8 cellular contexts compared by ENCODE assay signal in genomic region chr17:32135497-32136117, GRCh38. TPM values are rescaled to one million over a fixed set of nuclear protein-coding genes. Genes with fewer than 3 reads are reported as not detected.
A peak's percentile ranks its signal among the peaks of the same experiment; 100 is the strongest.
DNase-seq lines count a peak whose midpoint lies in the region; ATAC-seq, FAIRE-seq and TF ChIP-seq lines count a peak whose summit lies in the region.
"Not testable (repeated sequence)": the region's sequence is repeated elsewhere in the genome, so short reads cannot be mapped to it uniquely, and the experiment has no call there.

No MANE protein-coding gene starts in this region.

- not testable (repeated sequence) for FAIRE-seq in K562 (lab: Jason Lieb, UNC)

- not testable (repeated sequence) for H2AFZ ChIP-seq in K562 (ENCODE audit: low read depth, low read length)

- not testable (repeated sequence) for TF ChIP-seq EP300 in K562 (IDR thresholded peaks at IDR 0.05; ENCODE audit: low read length)

- H3K36me3 Mint-ChIP-seq in activated CD8-positive, alpha-beta memory T cell treated with anti-CD3 and anti-CD28 coated beads, Interleukin-2, amount 10 ng/mL, durations not matched to agents 7 days and 5 days; nephron (ENCODE audit: low read depth): not testable (repeated sequence)

- TF ChIP-seq POLR2A in K562 (conservative IDR thresholded peaks at IDR 0.05): not testable (repeated sequence)

- H3K4me1 Mint-ChIP-seq in activated CD8-positive, alpha-beta memory T cell treated with anti-CD3 and anti-CD28 coated beads, Interleukin-2, amount 10 ng/mL, durations not matched to agents 7 days and 5 days: peaks cover 18% of the 10 kb centered on the region
- H3K4me1 Mint-ChIP-seq in nephron: not testable (repeated sequence)

- not testable (repeated sequence) for H3K9me3 ChIP-seq in K562 (replicated peaks; ENCODE audit: control insufficient read depth, insufficient read depth, low read depth, low read length)

- DNase-seq in HT-29 (ENCODE audit: low spot score) (peak; percentile 36), RPMI7951 (ENCODE audit: low read depth) (peak; percentile 29)
- DNase-seq in activated CD8-positive, alpha-beta memory T cell treated with anti-CD3 and anti-CD28 coated beads, Interleukin-2, amount 10 ng/mL, durations not matched to agents 7 days and 5 days: peak; percentile 64
- not testable (repeated sequence) for DNase-seq in K562 (ENCODE audit: extremely low read depth in 1 of 4, low spot score in 3 of 4); foreskin keratinocyte
- peak; percentile 40 for DNase-seq in stimulated activated naive CD8-positive, alpha-beta T cell treated with anti-CD3 and anti-CD28 coated beads, Interleukin-15, Interleukin-2, amounts not matched to agents 100 U/mL and 50 U/mL, for 24 hours

- not testable (repeated sequence) for H3K36me3 ChIP-seq in K562 (ENCODE audit: control insufficient read depth, insufficient read depth, low read length)

- not testable (repeated sequence) for H3K4me1 ChIP-seq in K562 (replicated peaks in 1 of 2; ENCODE audit: control insufficient read depth in 2 of 2, insufficient read depth in 2 of 2, low read length in 2 of 2); foreskin keratinocyte

- TF ChIP-seq RAD21 in K562 (CRISPR knock-in tag; conservative IDR thresholded peaks at IDR 0.05 in 1 of 2, IDR thresholded peaks at IDR 0.05 in 1 of 2): peak; percentile 51 to 80

- not testable (repeated sequence) for H3K9ac ChIP-seq in K562 (ENCODE audit: insufficient read depth in 1 of 2, low read depth in 2 of 2, low read length in 2 of 2)

- intact Hi-C loops in K562 (cut with micrococcal nuclease): not testable (repeated sequence)

- 38% methylated on average over 13 of the region's 14 CpGs for WGBS in K562 (ENCODE audit: insufficient coverage, low coverage, missing lambda C conversion rate)

- not testable (repeated sequence) for H3K4me2 ChIP-seq in K562 (ENCODE audit: insufficient read depth, low read length)

- H3K27me3 ChIP-seq in K562 (ENCODE audit: control insufficient read depth in 2 of 2, insufficient read depth in 2 of 2, low read length in 2 of 2); foreskin keratinocyte: not testable (repeated sequence)

- H3K27ac ChIP-seq in C4-2B; K562 (ENCODE audit: extremely low read depth, low read depth, low read length); foreskin keratinocyte: not testable (repeated sequence)

- in situ Hi-C loops in K562 (cut with MboI): not testable (repeated sequence)

- not testable (repeated sequence) for H4K20me1 ChIP-seq in K562 (replicated peaks; ENCODE audit: control insufficient read depth, insufficient read depth, low read length)

- not testable (repeated sequence) for H3K79me2 ChIP-seq in K562 (ENCODE audit: control insufficient read depth, insufficient read depth, low read length)

- TF ChIP-seq CTCF in C4-2B (conservative IDR thresholded peaks at IDR 0.05): peak; percentile 80
- TF ChIP-seq CTCF in K562 (IDR thresholded peaks at IDR 0.05 in 2 of 3, conservative IDR thresholded peaks at IDR 0.05 in 1 of 3; ENCODE audit: insufficient read depth in 2 of 3, low read depth in 1 of 3, low read length in 3 of 3): peak in 1 of 3 experiments; percentile 19; a peak in 1 of 6 replicates
- peak; percentile 74 for TF ChIP-seq CTCF in foreskin keratinocyte (conservative IDR thresholded peaks at IDR 0.05)
- TF ChIP-seq CTCF in nephron (IDR thresholded peaks at IDR 0.05; ENCODE audit: unreplicated experiment in 3 of 3): peak; percentile 7 to 29 (median 28)

- H3K4me3 ChIP-seq in K562: not testable (repeated sequence)

- not testable (repeated sequence) for H3K27ac Mint-ChIP-seq in activated CD8-positive, alpha-beta memory T cell treated with anti-CD3 and anti-CD28 coated beads, Interleukin-2, amount 10 ng/mL, durations not matched to agents 7 days and 5 days; nephron

- H3K9me1 ChIP-seq in K562 (ENCODE audit: control insufficient read depth, insufficient read depth, low read length): not testable (repeated sequence)

- H3K27me3 Mint-ChIP-seq in activated CD8-positive, alpha-beta memory T cell treated with anti-CD3 and anti-CD28 coated beads, Interleukin-2, amount 10 ng/mL, durations not matched to agents 7 days and 5 days; nephron (ENCODE audit: low read depth): not testable (repeated sequence)

- not testable (repeated sequence) for ATAC-seq in activated CD8-positive, alpha-beta memory T cell treated with anti-CD3 and anti-CD28 coated beads, Interleukin-2, amount 10 ng/mL, durations not matched to agents 7 days and 5 days; K562; foreskin keratinocyte; stimulated activated naive CD8-positive, alpha-beta T cell treated with anti-CD3 and anti-CD28 coated beads, Interleukin-15, Interleukin-2, amounts not matched to agents 100 U/mL and 50 U/mL, for 24 hours

- not testable (repeated sequence) for BruUV-seq in K562 (replicated peaks; lab: Mats Ljungman, UMichigan)

- POLR2A ChIA-PET in K562 (lab: Yijun Ruan, JAX): not testable (repeated sequence)

- H3K4me3 Mint-ChIP-seq in activated CD8-positive, alpha-beta memory T cell treated with anti-CD3 and anti-CD28 coated beads, Interleukin-2, amount 10 ng/mL, durations not matched to agents 7 days and 5 days; nephron: not testable (repeated sequence)

- H3K9me3 Mint-ChIP-seq in activated CD8-positive, alpha-beta memory T cell treated with anti-CD3 and anti-CD28 coated beads, Interleukin-2, amount 10 ng/mL, durations not matched to agents 7 days and 5 days (ENCODE audit: low read depth); nephron: not testable (repeated sequence)

- CTCF ChIA-PET in activated CD8-positive, alpha-beta memory T cell treated with anti-CD3 and anti-CD28 coated beads, Interleukin-2, amount 10 ng/mL, durations not matched to agents 7 days and 5 days (lab: Charles Lee): interaction anchor here (1.1 to 8.7 kb wide), 4 partner anchors 11 to 128 kb away, joined by 3 to 106 read pairs (median 4); partner anchors contain the start of gene LRRC37B
- CTCF ChIA-PET in K562 (lab: Yijun Ruan, JAX; ENCODE audit: low intra/inter-chr PET ratio): not testable (repeated sequence)

TF ChIP-seq in K562, 482 proteins besides CTCF, POLR2A, EP300 and RAD21 (continues in another document):
- TF ChIP-seq TRIM24 (IDR thresholded peaks at IDR 0.05) (peak in 1 of 2 experiments; percentile 62; a peak in 2 of 4 replicates), SMAD4 (CRISPR knock-in tag; conservative IDR thresholded peaks at IDR 0.05) (0 out of 2 replicates have a peak, but pooled peaks have one; percentile 21), TRIM28 (IDR thresholded peaks at IDR 0.05) (peak; percentile 89), RFX1 (IDR thresholded peaks at IDR 0.05) (0 out of 2 replicates have a peak, but pooled peaks have one; percentile 7)
- TF ChIP-seq, protein P1, sequence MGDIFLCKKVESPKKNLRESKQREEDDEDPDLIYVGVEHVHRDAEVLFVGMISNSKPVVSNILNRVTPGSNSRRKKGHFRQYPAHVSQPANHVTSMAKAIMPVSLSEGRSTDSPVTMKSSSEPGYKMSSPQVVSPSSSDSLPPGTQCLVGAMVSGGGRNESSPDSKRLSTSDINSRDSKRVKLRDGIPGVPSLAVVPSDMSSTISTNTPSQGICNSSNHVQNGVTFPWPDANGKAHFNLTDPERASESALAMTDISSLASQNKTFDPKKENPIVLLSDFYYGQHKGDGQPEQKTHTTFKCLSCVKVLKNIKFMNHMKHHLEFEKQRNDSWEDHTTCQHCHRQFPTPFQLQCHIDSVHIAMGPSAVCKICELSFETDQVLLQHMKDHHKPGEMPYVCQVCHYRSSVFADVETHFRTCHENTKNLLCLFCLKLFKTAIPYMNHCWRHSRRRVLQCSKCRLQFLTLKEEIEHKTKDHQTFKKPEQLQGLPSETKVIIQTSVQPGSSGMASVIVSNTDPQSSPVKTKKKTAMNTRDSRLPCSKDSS (IDR thresholded peaks at IDR 0.05; ENCODE audit: low read depth, partially characterized antibody): peak; percentile 35

RNA-seq across cellular contexts. Expression of gene RHOT1, which starts 6.7 kb away (rescaled TPM):
- total RNA-seq in HT-29 (2014; rRNA removed; shearing (Covaris generic)): 29.2 and 30.5 TPM in 2 replicates
- total RNA-seq in RPMI7951 (2014; rRNA removed; shearing (Covaris generic)): 34.5 and 43.4 TPM in 2 replicates
- total RNA-seq in activated CD8-positive, alpha-beta memory T cell treated with anti-CD3 and anti-CD28 coated beads, Interleukin-2, amount 10 ng/mL, durations not matched to agents 7 days and 5 days: 10 to 100 TPM; 25.7 to 28.2 TPM
- total RNA-seq in K562 (2011; cell fraction: chromatin; rRNA removed; ENCODE audit: low replicate concordance): 23.7 and 108 TPM in 2 replicates
- total RNA-seq in K562 (2011; cell fraction: nucleolus; rRNA removed): 13.2 and 19.5 TPM in 2 replicates
- total RNA-seq in K562 (2011; cell fraction: nucleoplasm; rRNA removed): 39.4 and 61.3 TPM in 2 replicates
- total RNA-seq in K562 (2014; rRNA removed) (25.1 and 33.3 TPM in 2 replicates), K562 (2014; rRNA removed; fragmentation: Illumina TruSeq; extraction: Trizol) (52.9 and 55.3 TPM in 2 replicates), K562 (2015; rRNA removed; fragmentation: Illumina TruSeq; extraction: Trizol) (39.9 and 50.5 TPM in 2 replicates), K562 (2021) (30.8 and 33.9 TPM in 2 replicates), foreskin keratinocyte (25.6 and 28.5 TPM in 2 replicates)
- polyA plus RNA-seq in K562 (2011; rRNA removed) (67.5 and 101 TPM in 2 replicates), K562 (2014; fragmentation: Illumina TruSeq; extraction: Trizol) (47.5 and 72.5 TPM in 2 replicates), K562 (2014; fragmentation: Nextera tagmentation; extraction: Ambion mirVana) (10 to 100 TPM; 23.0 to 30.5 TPM), K562 (2014; rRNA removed) (32.2 and 41.2 TPM in 2 replicates), foreskin keratinocyte (18.5 and 20.1 TPM in 2 replicates)
- 29.2 and 43.3 TPM in 2 replicates for polyA plus RNA-seq in K562 (2011; cell fraction: cytosol; rRNA removed)
- 22.7 and 29.3 TPM in 2 replicates for polyA plus RNA-seq in K562 (2011; cell fraction: nucleus; rRNA removed)
- polyA plus RNA-seq in K562 (2012): 28.2 and 47.4 TPM in 2 replicates
- polyA minus RNA-seq in K562 (2011; rRNA and poly(A)+ RNA removed): 85.8 and 104 TPM in 2 replicates
- polyA minus RNA-seq in K562 (2011; cell fraction: cytosol; rRNA and poly(A)+ RNA removed): 20.7 and 44.3 TPM in 2 replicates
- 29.1 and 38.3 TPM in 2 replicates for polyA minus RNA-seq in K562 (2011; cell fraction: nucleus; rRNA and poly(A)+ RNA removed)
